In the genomic region with DNA sequence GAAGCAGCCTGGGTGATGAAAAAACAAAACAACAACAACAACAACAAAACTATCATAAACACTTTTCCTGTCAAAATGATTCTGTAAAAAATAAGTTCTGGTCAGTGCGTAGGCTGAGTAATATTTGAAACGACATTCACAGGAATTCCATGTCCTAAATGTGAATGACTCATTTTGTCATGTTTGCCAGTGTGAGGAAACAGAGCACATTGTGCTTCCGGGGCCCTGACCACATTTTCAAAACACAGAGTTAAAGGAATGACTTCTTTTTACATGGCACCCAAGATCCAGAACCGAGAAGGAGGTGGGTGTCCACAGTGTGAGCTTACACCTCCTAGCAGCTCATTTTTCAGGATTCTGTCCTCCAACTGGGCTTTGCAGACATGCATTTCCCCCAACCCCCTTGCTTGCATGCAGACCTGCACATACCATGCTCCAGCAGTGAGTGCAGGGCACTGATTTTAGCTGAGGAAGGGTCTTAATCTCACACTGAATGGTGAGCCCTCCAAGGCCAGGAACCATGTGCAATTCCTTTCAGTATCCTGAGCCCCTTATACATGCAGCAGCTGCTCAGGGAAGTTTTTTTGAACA, we compare ENCODE assay signal across 12 cellular contexts. TPM values are rescaled to one million over a fixed set of nuclear protein-coding genes. Genes with fewer than 3 reads are reported as not detected.
DNase-seq lines count a peak whose midpoint lies in the region; ATAC-seq, FAIRE-seq and TF ChIP-seq lines count a peak whose summit lies in the region.
"Had no signal": no experiment of that assay in that cellular context is flagged by ENCODE, and none has a peak within 500 bp of the region (broad histone marks: within the 10 kb centered on the region; RNA-seq: fewer than 3 reads in every experiment).

No MANE protein-coding gene starts in this region.

- POLR2A ChIA-PET in CD4-positive, alpha-beta memory T cell (lab: Charles Lee; ENCODE audit: partially characterized antibody), result no interaction called here
- POLR2A ChIA-PET in T-cell (lab: Charles Lee), result no interaction called here

- FAIRE-seq in HTR-8/SVneo (lab: Jason Lieb, UNC), result no peak

- CTCF ChIA-PET in CD4-positive, alpha-beta memory T cell (lab: Charles Lee; ENCODE audit: partially characterized antibody), result no interaction called here
- CTCF ChIA-PET in T-cell (lab: Charles Lee), result no interaction called here

- H3K4me1 Mint-ChIP-seq in type B pancreatic cell (ENCODE audit: unreplicated experiment) (peaks cover 4% of the 10 kb centered on the region), T-cell (no peaks in the 10 kb centered on the region)
- H3K4me1 Mint-ChIP-seq in CD4-positive, alpha-beta memory T cell, result no peaks in the 10 kb centered on the region

- H3K27me3 ChIP-seq in brain microvascular endothelial cell (replicated peaks) (no peaks in the 10 kb centered on the region), left lung (no peaks in the 10 kb centered on the region)
- no peaks in the 10 kb centered on the region for H3K27me3 ChIP-seq in CD4-positive, alpha-beta memory T cell (ENCODE audit: insufficient read depth, low read length)

- ATAC-seq in left lung (peak; percentile 47), HG03095 (IDR thresholded peaks at IDR 0.05; ENCODE audit: unreplicated experiment) (no peak), T-cell (replicated peaks in 1 of 4) (no peak)
- ATAC-seq: naive thymus-derived CD8-positive, alpha-beta T cell; stimulated activated naive CD8-positive, alpha-beta T cell treated with anti-CD3 and anti-CD28 coated beads, Interleukin-15, Interleukin-2, amounts not matched to agents 100 U/mL and 50 U/mL, for 24 hours had no signal

- peaks cover 15% of the 10 kb centered on the region for H3K27me3 Mint-ChIP-seq in type B pancreatic cell
- peaks cover 6% of the 10 kb centered on the region in 2 donors for H3K27me3 Mint-ChIP-seq in CD4-positive, alpha-beta memory T cell
- peaks cover 0 to 26% of the 10 kb centered on the region in 2 donors for H3K27me3 Mint-ChIP-seq in T-cell

- TF ChIP-seq CTCF in brain microvascular endothelial cell (IDR thresholded peaks at IDR 0.05; ENCODE audit: low read depth, low read length, missing control alignments), result no peak
- no peak for TF ChIP-seq CTCF in left lung (IDR thresholded peaks at IDR 0.05)
- no peak for TF ChIP-seq CTCF in type B pancreatic cell (conservative IDR thresholded peaks at IDR 0.05)

- intact Hi-C loops in left lung (cut with DNase I), result no loop called here
- intact Hi-C loops in CD4-positive, alpha-beta memory T cell (cut with micrococcal nuclease), result no loop called here

- no peak overlapping the region for H3K4me3 ChIP-seq in brain microvascular endothelial cell (ENCODE audit: low read depth, low read length)
- H3K4me3 ChIP-seq in left lung, result no peak overlapping the region
- H3K4me3 ChIP-seq in CD4-positive, alpha-beta memory T cell (ENCODE audit: low read length in 2 of 2), result no peak overlapping the region

- no peaks in the 10 kb centered on the region for H3K9me3 Mint-ChIP-seq in type B pancreatic cell
- no peaks in the 10 kb centered on the region for H3K9me3 Mint-ChIP-seq in CD4-positive, alpha-beta memory T cell
- no peaks in the 10 kb centered on the region for H3K9me3 Mint-ChIP-seq in T-cell
- H3K9me3 Mint-ChIP-seq: naive thymus-derived CD8-positive, alpha-beta T cell had no signal

- H3K4me1 ChIP-seq in left lung, result peaks cover 3 to 20% of the 10 kb centered on the region in 2 donors
- H3K4me1 ChIP-seq in CD4-positive, alpha-beta memory T cell (ENCODE audit: insufficient read depth, low read length), result no peaks in the 10 kb centered on the region

- no peaks in the 10 kb centered on the region for H3K9me3 ChIP-seq in left lung
- H3K9me3 ChIP-seq in CD4-positive, alpha-beta memory T cell (ENCODE audit: control insufficient read depth in 1 of 2, low read length in 2 of 2), result no peaks in the 10 kb centered on the region

- H3K36me3 Mint-ChIP-seq in type B pancreatic cell, result no peaks in the 10 kb centered on the region
- H3K36me3 Mint-ChIP-seq in CD4-positive, alpha-beta memory T cell, result no peaks in the 10 kb centered on the region
- H3K36me3 Mint-ChIP-seq in T-cell, result no peaks in the 10 kb centered on the region
- H3K36me3 Mint-ChIP-seq: naive thymus-derived CD8-positive, alpha-beta T cell had no signal

- H3K27ac ChIP-seq in brain microvascular endothelial cell, result peak overlapping the region; percentile 77
- peak overlapping the region in 1 of 2 donors; percentile 49 for H3K27ac ChIP-seq in left lung
- no peak overlapping the region for H3K27ac ChIP-seq in CD4-positive, alpha-beta memory T cell (ENCODE audit: low read depth, low read length)

- no peak overlapping the region for H3K27ac Mint-ChIP-seq in type B pancreatic cell
- no peak overlapping the region for H3K27ac Mint-ChIP-seq in CD4-positive, alpha-beta memory T cell
- H3K27ac Mint-ChIP-seq in T-cell, result no peak overlapping the region
- H3K27ac Mint-ChIP-seq: naive thymus-derived CD8-positive, alpha-beta T cell had no signal

- DNase-seq in HTR-8/SVneo (ENCODE audit: insufficient read length, low spot score), result peak; percentile 14
- DNase-seq in brain microvascular endothelial cell, result peak; percentile 70
- DNase-seq in left lung, result no peak
- DNase-seq in type B pancreatic cell (ENCODE audit: extremely low spot score, unreplicated experiment), result peak; percentile 18
- no peak for DNase-seq in CD4-positive, alpha-beta memory T cell
- DNase-seq in T-cell, result no peak
- DNase-seq: activated T-cell treated with anti-CD3 and anti-CD28 coated beads for 4 hours; naive thymus-derived CD8-positive, alpha-beta T cell; NCI-H1417; stimulated activated naive CD8-positive, alpha-beta T cell treated with anti-CD3 and anti-CD28 coated beads, Interleukin-15, Interleukin-2, amounts not matched to agents 100 U/mL and 50 U/mL, for 24 hours had no signal

- H3K4me3 Mint-ChIP-seq in type B pancreatic cell, result no peak overlapping the region
- H3K4me3 Mint-ChIP-seq in CD4-positive, alpha-beta memory T cell, result no peak overlapping the region
- no peak overlapping the region for H3K4me3 Mint-ChIP-seq in T-cell
- H3K4me3 Mint-ChIP-seq: naive thymus-derived CD8-positive, alpha-beta T cell had no signal

- in situ Hi-C loops in brain microvascular endothelial cell (cut with HindIII; ENCODE audit: low pct_ligation_motif_present, low sequenced_read_pairs), result no loop called here

- H3K36me3 ChIP-seq in brain microvascular endothelial cell (replicated peaks) (no peaks in the 10 kb centered on the region), left lung (no peaks in the 10 kb centered on the region)
- H3K36me3 ChIP-seq in CD4-positive, alpha-beta memory T cell (ENCODE audit: insufficient read depth, low read length), result no peaks in the 10 kb centered on the region

RNA-seq across cellular contexts. Expression of a gene that starts 3.0 kb away (rescaled TPM):
- total RNA-seq in left lung (not detected), type B pancreatic cell (ENCODE audit: low replicate concordance) (2.2 and 6.6 TPM in 2 replicates), T-cell (not detected)
- total RNA-seq in CD4-positive, alpha-beta memory T cell, result not detected
- not detected for polyA plus RNA-seq in CD4-positive, alpha-beta memory T cell
- total RNA-seq: glomerular endothelial cell; naive thymus-derived CD8-positive, alpha-beta T cell had no signal
- polyA plus RNA-seq: naive thymus-derived CD8-positive, alpha-beta T cell had no signal

RNA-seq across cellular contexts. Expression of a gene that starts 17.2 kb away (rescaled TPM):
- total RNA-seq in left lung, result 10 to 100 TPM; 51.4 to 88.7 TPM
- total RNA-seq in type B pancreatic cell (ENCODE audit: low replicate concordance), result 2.5 and 3.6 TPM in 2 replicates
- 10 to 100 TPM; 24.4 to 27.6 TPM for total RNA-seq in CD4-positive, alpha-beta memory T cell
- polyA plus RNA-seq in CD4-positive, alpha-beta memory T cell, result 10 to 100 TPM in 1 of 2 donors, 1 to 10 TPM in 1; 6.5 to 13.5 TPM
- total RNA-seq in T-cell, result 10 to 100 TPM; 23.2 to 69.2 (median 32.2) TPM

Comparison
In these comparisons a context has a peak if more than half of its experiments do, and no peak if none do; other contexts are left out.
1. DNase-seq: peak in HTR-8/SVneo (single experiment), brain microvascular endothelial cell (single experiment) and type B pancreatic cell (single experiment); none in left lung (0 of 2), CD4-positive, alpha-beta memory T cell (0 of 5) and T-cell (0 of 34).